ENCODE assay signal across 20 cellular contexts in genomic region chr2:238527565-238527964, GRCh38.
DNase-seq lines count a peak whose midpoint lies in the region; ATAC-seq and TF ChIP-seq lines count a peak whose summit lies in the region.
"Had no signal": no experiment of that assay in that cellular context is flagged by ENCODE, and none has a peak within 500 bp of the region (broad histone marks: within the 10 kb centered on the region; RNA-seq: fewer than 3 reads in every experiment).

No MANE protein-coding gene starts in this region.

- TF ChIP-seq CTCF in fibroblast of villous mesenchyme (IDR thresholded peaks at IDR 0.05; ENCODE audit: insufficient read depth, low read depth, low read length) (no peak), CD14-positive monocyte (IDR thresholded peaks at IDR 0.05) (no peak)

- no peak overlapping the region for H3K27ac Mint-ChIP-seq in CD14-positive monocyte
- H3K27ac Mint-ChIP-seq: CD4-positive, alpha-beta T cell; endodermal cell; IgD-negative memory B cell; immature natural killer cell; natural killer cell had no signal

- peaks cover 2 to 3% (median 2%) of the 10 kb centered on the region in 3 donors for H3K27me3 Mint-ChIP-seq in CD14-positive monocyte (ENCODE audit: low read depth in 3 of 3)

- DNase-seq in GM04504 (ENCODE audit: low read depth) (peak; percentile 60), amniotic epithelial cell (ENCODE audit: low read depth) (peak; percentile 31), fibroblast of villous mesenchyme (ENCODE audit: low read depth) (peak; percentile 33), HuH-7.5 (ENCODE audit: low spot score) (no peak), KBM-7 (no peak), CD14-positive monocyte (ENCODE audit: low spot score) (no peak)
- DNase-seq: activated CD4-positive, CD25-positive, alpha-beta regulatory T cell; activated CD8-positive, alpha-beta memory T cell treated with anti-CD3 and anti-CD28 coated beads for 24 hours; amniotic stem cell; CD4-positive, alpha-beta T cell; DND-41; endodermal cell; immature natural killer cell; natural killer cell; NCI-H2029; NCI-H524 treated with DMSO at 0.1 percent for 48 hours; T-helper 2 cell had no signal

- in situ Hi-C loops in KBM-7 (cut with MboI; ENCODE audit: low pct_unique_long_range_greater_than_20kb, low sequenced_read_pairs), result no loop called here

- H3K9me3 Mint-ChIP-seq in CD14-positive monocyte, result peaks cover 14 to 34% (median 24%) of the 10 kb centered on the region in 7 donors

- peaks cover 9% of the 10 kb centered on the region for H3K4me1 Mint-ChIP-seq in CD14-positive monocyte
- H3K4me1 Mint-ChIP-seq: endodermal cell, immature natural killer cell, natural killer cell had no signal

- H3K4me3 ChIP-seq in fibroblast of villous mesenchyme (ENCODE audit: low read depth, low read length), result no peak overlapping the region
- H3K4me3 ChIP-seq: thoracic aorta had no signal

- peaks cover 0 to 5% of the 10 kb centered on the region in 2 donors for H3K36me3 Mint-ChIP-seq in CD14-positive monocyte

- no peak for ATAC-seq in GM18868 (IDR thresholded peaks at IDR 0.05; ENCODE audit: unreplicated experiment)
- ATAC-seq: natural killer cell had no signal

- H3K4me3 Mint-ChIP-seq in CD14-positive monocyte, result no peak overlapping the region
- H3K4me3 Mint-ChIP-seq: CD4-positive, alpha-beta T cell; endodermal cell; IgD-negative memory B cell; immature natural killer cell; natural killer cell had no signal

- intact Hi-C loops in CD14-positive monocyte (cut with micrococcal nuclease), result no loop called here

Comparison
In these comparisons a context has a peak if more than half of its experiments do, and no peak if none do; other contexts are left out.
1. DNase-seq: peak in GM04504 (single experiment), amniotic epithelial cell (single experiment) and fibroblast of villous mesenchyme (single experiment); none in HuH-7.5 (single experiment), KBM-7 (single experiment) and CD14-positive monocyte (single experiment).